In the genomic region with DNA sequence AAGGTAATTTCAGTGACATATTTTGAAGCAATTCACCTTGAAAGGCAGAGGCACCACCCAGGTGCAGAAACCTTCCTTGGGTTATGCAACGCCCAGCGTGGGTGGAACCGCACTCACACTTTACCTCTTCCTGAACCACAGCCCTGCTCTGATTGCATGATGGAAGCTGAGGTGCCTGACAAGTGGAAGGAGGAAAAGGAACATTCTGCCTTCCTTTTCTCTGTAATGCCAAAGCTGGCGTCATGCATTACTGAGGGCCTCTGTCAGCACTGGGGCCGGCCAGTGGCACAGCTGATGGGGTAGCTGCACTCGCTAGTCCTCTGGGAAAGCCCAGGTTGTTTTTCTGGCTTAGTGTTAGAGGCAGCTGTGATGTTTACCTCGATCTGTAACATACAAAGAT, we compare ENCODE assay signal across 10 cellular contexts.
A peak's percentile ranks its signal among the peaks of the same experiment; 100 is the strongest.
DNase-seq lines count a peak whose midpoint lies in the region; ATAC-seq, FAIRE-seq and TF ChIP-seq lines count a peak whose summit lies in the region.
"Had no signal": no experiment of that assay in that cellular context is flagged by ENCODE, and none has a peak within 500 bp of the region (broad histone marks: within the 10 kb centered on the region; RNA-seq: fewer than 3 reads in every experiment).

No MANE protein-coding gene starts in this region.

- peak overlapping the region in 5 of 7 donors; percentile 26 to 71 (median 47) for H3K4me3 Mint-ChIP-seq in CD8-positive, alpha-beta memory T cell

- H3K27ac ChIP-seq in CD8-positive, alpha-beta memory T cell (ENCODE audit: low read depth, low read length), result no peak overlapping the region
- H3K27ac ChIP-seq in GM12878 (ENCODE audit: control insufficient read depth, insufficient read depth), result no peak overlapping the region
- H3K27ac ChIP-seq: SK-N-MC had no signal

- peak in 2 of 5 donors; percentile 14 to 66 for DNase-seq in CD8-positive, alpha-beta memory T cell
- DNase-seq in NCI-H2029 treated with DMSO at 0.1 percent for 48 hours (lab: John Stamatoyannopoulos, UW) (peak; percentile 33), GM12878 (ENCODE audit: low read depth, low spot score) (no peak), NCI-H345 (lab: John Stamatoyannopoulos, UW) (no peak)

- no TSS peak for BruUV-seq in GM12878 (replicated peaks; lab: Mats Ljungman, UMichigan)

- no peak for TF ChIP-seq EP300 in GM12878 (IDR thresholded peaks at IDR 0.05; ENCODE audit: borderline replicate concordance in 1 of 2, control insufficient read depth in 1 of 2, low read depth in 2 of 2, low read length in 2 of 2)

- H3K36me3 Mint-ChIP-seq in CD8-positive, alpha-beta memory T cell, result no peaks in the 10 kb centered on the region

- H2AFZ ChIP-seq in GM12878 (ENCODE audit: control insufficient read depth, low read depth, low read length), result no peak overlapping the region

- H3K4me1 ChIP-seq in CD8-positive, alpha-beta memory T cell (ENCODE audit: insufficient read depth, low read length), result peaks cover 39% of the 10 kb centered on the region
- H3K4me1 ChIP-seq in GM12878 (ENCODE audit: control insufficient read depth, insufficient read depth, low read length) (peaks cover 17% of the 10 kb centered on the region), mucosa of stomach (ENCODE audit: control insufficient read depth, insufficient read depth, low read length) (peaks cover 45% of the 10 kb centered on the region)

- H3K36me3 ChIP-seq in CD8-positive, alpha-beta memory T cell (ENCODE audit: insufficient read depth, low read length), result no peaks in the 10 kb centered on the region
- no peaks in the 10 kb centered on the region for H3K36me3 ChIP-seq in GM12878 (ENCODE audit: control insufficient read depth in 2 of 2, insufficient read depth in 2 of 2, low read length in 1 of 2)
- no peaks in the 10 kb centered on the region for H3K36me3 ChIP-seq in mucosa of stomach (ENCODE audit: control insufficient read depth, insufficient read depth, low read length)

- peaks cover 22 to 28% (median 26%) of the 10 kb centered on the region in 3 donors for H3K4me1 Mint-ChIP-seq in CD8-positive, alpha-beta memory T cell

- POLR2A ChIA-PET in CD8-positive, alpha-beta memory T cell (lab: Charles Lee), result no interaction called here
- POLR2A ChIA-PET in GM12878 (lab: Charles Lee), result no interaction called here

- H3K27me3 Mint-ChIP-seq in CD8-positive, alpha-beta memory T cell, result peaks cover 8 to 20% of the 10 kb centered on the region in 2 donors

- no peak for TF ChIP-seq POLR2A in GM12878 (IDR thresholded peaks at IDR 0.05; ENCODE audit: low read depth, low read length)

- H3K27me3 ChIP-seq in CD8-positive, alpha-beta memory T cell (ENCODE audit: insufficient read depth, low read length, poor library complexity, severe bottlenecking), result no peaks in the 10 kb centered on the region
- H3K27me3 ChIP-seq in GM12878 (replicated peaks in 1 of 2; ENCODE audit: control insufficient read depth in 2 of 2, insufficient read depth in 2 of 2, low read length in 1 of 2) (no peaks in the 10 kb centered on the region), mucosa of stomach (ENCODE audit: control insufficient read depth, insufficient read depth, low read length) (no peaks in the 10 kb centered on the region)

- peak; percentile 70 for FAIRE-seq in GM12878 (lab: Jason Lieb, UNC)
- FAIRE-seq: G401.6 had no signal

- RAD21 ChIA-PET in GM12878 (lab: Charles Lee; ENCODE audit: unreplicated experiment), result interaction anchor here (0.9 to 1.3 kb wide), 2 partner anchors 9 to 115 kb away, joined by 3 to 5 read pairs; no protein-coding TSS in a partner anchor

- peak; percentile 75 for ATAC-seq in GM12878
- no peak for ATAC-seq in GM21526 (IDR thresholded peaks at IDR 0.05; ENCODE audit: low FRiP score, unreplicated experiment)
- ATAC-seq in HG02759 (IDR thresholded peaks at IDR 0.05; ENCODE audit: unreplicated experiment), result no peak
- ATAC-seq in HG03460 (IDR thresholded peaks at IDR 0.05; ENCODE audit: unreplicated experiment), result no peak

- 2% methylated on average over 7 of the region's 7 CpGs for WGBS in GM12878 (ENCODE audit: insufficient coverage, insufficient replicate concordance, low lambda C conversion rate, missing lambda C conversion rate)

- no peaks in the 10 kb centered on the region for H3K9me3 ChIP-seq in CD8-positive, alpha-beta memory T cell (ENCODE audit: low read length)
- peaks cover 4% of the 10 kb centered on the region for H3K9me3 ChIP-seq in GM12878 (replicated peaks; ENCODE audit: control insufficient read depth, insufficient read depth, low read length)
- H3K9me3 ChIP-seq in mucosa of stomach (ENCODE audit: control insufficient read depth, low read length), result no peaks in the 10 kb centered on the region

- H3K9ac ChIP-seq in GM12878 (ENCODE audit: control insufficient read depth, insufficient read depth, low read length), result no peak overlapping the region
- H3K9ac ChIP-seq in mucosa of stomach (ENCODE audit: low read length), result peak overlapping the region; percentile 42

- peak overlapping the region; percentile 35; the same call in 1 of the 2 replicates for H3K4me2 ChIP-seq in GM12878 (ENCODE audit: control insufficient read depth, insufficient read depth)

- no peaks in the 10 kb centered on the region for H3K79me2 ChIP-seq in GM12878 (ENCODE audit: control insufficient read depth, insufficient read depth, low read length)

- no peak for TF ChIP-seq CTCF in GM12878 (IDR thresholded peaks at IDR 0.05 in 2 of 3, conservative IDR thresholded peaks at IDR 0.05 in 1 of 3; ENCODE audit: control insufficient read depth in 2 of 3, extremely low read depth in 1 of 3, insufficient read depth in 1 of 3, low read depth in 3 of 3, low read length in 3 of 3)

- H3K4me3 ChIP-seq in CD8-positive, alpha-beta memory T cell (ENCODE audit: low read length), result no peak overlapping the region
- H3K4me3 ChIP-seq in GM12878 (no peak overlapping the region), mucosa of stomach (ENCODE audit: low read length) (no peak overlapping the region)
- H3K4me3 ChIP-seq: SK-N-MC had no signal

- CTCF ChIA-PET in CD8-positive, alpha-beta memory T cell (lab: Charles Lee), result no interaction called here
- CTCF ChIA-PET in GM12878 (lab: Yijun Ruan, JAX), result interaction anchor here (0.6 to 1.4 kb wide), 4 partner anchors 15 to 175 kb away, joined by 3 to 4 read pairs (median 3); no protein-coding TSS in a partner anchor

- SMC1A ChIA-PET in GM12878 (lab: Charles Lee; ENCODE audit: uncharacterized antibody, unreplicated experiment), result interaction anchor here (0.6 to 1.9 kb wide), 4 partner anchors 9 to 219 kb away, joined by 3 to 19 read pairs (median 4); no protein-coding TSS in a partner anchor

- H4K20me1 ChIP-seq in GM12878 (ENCODE audit: control insufficient read depth, insufficient read depth), result no peaks in the 10 kb centered on the region

- intact Hi-C loops in GM12878 (cut with micrococcal nuclease; ENCODE audit: unreplicated experiment), result no loop called here

- TF ChIP-seq RAD21 in GM12878 (IDR thresholded peaks at IDR 0.05; ENCODE audit: insufficient read depth, low read depth, low read length), result no peak

- H3K27ac Mint-ChIP-seq in CD8-positive, alpha-beta memory T cell, result peak overlapping the region; percentile 6 to 95 (median 62)

- in situ Hi-C loops in GM12878 (cut with MboI), result no loop called here

- H3K9me3 Mint-ChIP-seq in CD8-positive, alpha-beta memory T cell, result peaks cover 0 to 3% (median 2%) of the 10 kb centered on the region in 5 donors

TF ChIP-seq in GM12878, 131 proteins besides CTCF, POLR2A, EP300 and RAD21 (continues in another document):
- TF ChIP-seq, protein P1, sequence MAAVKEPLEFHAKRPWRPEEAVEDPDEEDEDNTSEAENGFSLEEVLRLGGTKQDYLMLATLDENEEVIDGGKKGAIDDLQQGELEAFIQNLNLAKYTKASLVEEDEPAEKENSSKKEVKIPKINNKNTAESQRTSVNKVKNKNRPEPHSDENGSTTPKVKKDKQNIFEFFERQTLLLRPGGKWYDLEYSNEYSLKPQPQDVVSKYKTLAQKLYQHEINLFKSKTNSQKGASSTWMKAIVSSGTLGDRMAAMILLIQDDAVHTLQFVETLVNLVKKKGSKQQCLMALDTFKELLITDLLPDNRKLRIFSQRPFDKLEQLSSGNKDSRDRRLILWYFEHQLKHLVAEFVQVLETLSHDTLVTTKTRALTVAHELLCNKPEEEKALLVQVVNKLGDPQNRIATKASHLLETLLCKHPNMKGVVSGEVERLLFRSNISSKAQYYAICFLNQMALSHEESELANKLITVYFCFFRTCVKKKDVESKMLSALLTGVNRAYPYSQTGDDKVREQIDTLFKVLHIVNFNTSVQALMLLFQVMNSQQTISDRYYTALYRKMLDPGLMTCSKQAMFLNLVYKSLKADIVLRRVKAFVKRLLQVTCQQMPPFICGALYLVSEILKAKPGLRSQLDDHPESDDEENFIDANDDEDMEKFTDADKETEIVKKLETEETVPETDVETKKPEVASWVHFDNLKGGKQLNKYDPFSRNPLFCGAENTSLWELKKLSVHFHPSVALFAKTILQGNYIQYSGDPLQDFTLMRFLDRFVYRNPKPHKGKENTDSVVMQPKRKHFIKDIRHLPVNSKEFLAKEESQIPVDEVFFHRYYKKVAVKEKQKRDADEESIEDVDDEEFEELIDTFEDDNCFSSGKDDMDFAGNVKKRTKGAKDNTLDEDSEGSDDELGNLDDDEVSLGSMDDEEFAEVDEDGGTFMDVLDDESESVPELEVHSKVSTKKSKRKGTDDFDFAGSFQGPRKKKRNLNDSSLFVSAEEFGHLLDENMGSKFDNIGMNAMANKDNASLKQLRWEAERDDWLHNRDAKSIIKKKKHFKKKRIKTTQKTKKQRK (IDR thresholded peaks at IDR 0.05; ENCODE audit: low read depth, low read length), result no peak
- TF ChIP-seq, protein P2, sequence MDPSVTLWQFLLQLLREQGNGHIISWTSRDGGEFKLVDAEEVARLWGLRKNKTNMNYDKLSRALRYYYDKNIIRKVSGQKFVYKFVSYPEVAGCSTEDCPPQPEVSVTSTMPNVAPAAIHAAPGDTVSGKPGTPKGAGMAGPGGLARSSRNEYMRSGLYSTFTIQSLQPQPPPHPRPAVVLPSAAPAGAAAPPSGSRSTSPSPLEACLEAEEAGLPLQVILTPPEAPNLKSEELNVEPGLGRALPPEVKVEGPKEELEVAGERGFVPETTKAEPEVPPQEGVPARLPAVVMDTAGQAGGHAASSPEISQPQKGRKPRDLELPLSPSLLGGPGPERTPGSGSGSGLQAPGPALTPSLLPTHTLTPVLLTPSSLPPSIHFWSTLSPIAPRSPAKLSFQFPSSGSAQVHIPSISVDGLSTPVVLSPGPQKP (IDR thresholded peaks at IDR 0.05; ENCODE audit: low read depth, low read length), result no peak
- no peak for TF ChIP-seq PAX5 (IDR thresholded peaks at IDR 0.05; ENCODE audit: borderline replicate concordance, low read depth, low read length)
- peak; percentile 89 for TF ChIP-seq RUNX3 (IDR thresholded peaks at IDR 0.05; ENCODE audit: low read length)
